In genomic region chr6:15329154-15329781, GRCh38 we compare ENCODE assay signal across 1 cellular context.
TF ChIP-seq lines count a peak whose summit lies in the region.

No MANE protein-coding gene starts in this region.

TF ChIP-seq in HCT116, 20 proteins besides CTCF, POLR2A, EP300 and RAD21 (continued from another document):
- TF ChIP-seq REST (IDR thresholded peaks at IDR 0.05; ENCODE audit: low read depth) (no peak), POLR2AphosphoS5 (IDR thresholded peaks at IDR 0.05; ENCODE audit: low read depth, low read length) (no peak), MAX (IDR thresholded peaks at IDR 0.05) (no peak), EZH2 (IDR thresholded peaks at IDR 0.05) (no peak), ZFX (IDR thresholded peaks at IDR 0.05) (no peak)
